Comparison of ENCODE assay signal across 1 cellular context in genomic region chr10:19815478-19816419, GRCh38.
TF ChIP-seq lines count a peak whose summit lies in the region.

No MANE protein-coding gene starts in this region.

TF ChIP-seq in WTC11, 78 proteins besides CTCF, POLR2A, EP300 and RAD21 (continued from another document):
- no peak for TF ChIP-seq ATF1 (CRISPR knock-in tag; IDR thresholded peaks at IDR 0.05)
- peak; percentile 52; the same call in 1 of the 2 replicates for TF ChIP-seq NFE2L1 (CRISPR knock-in tag; IDR thresholded peaks at IDR 0.05)
- TF ChIP-seq ESRRA (CRISPR knock-in tag; IDR thresholded peaks at IDR 0.05; ENCODE audit: borderline replicate concordance): peak; percentile 75; the same call in 1 of the 2 replicates
- no peak for TF ChIP-seq ATF6 (CRISPR knock-in tag; IDR thresholded peaks at IDR 0.05)
- TF ChIP-seq ATF3 (CRISPR knock-in tag; conservative IDR thresholded peaks at IDR 0.05): no peak
- no peak for TF ChIP-seq ATF2 (CRISPR knock-in tag; IDR thresholded peaks at IDR 0.05; ENCODE audit: borderline replicate concordance, low read depth)
- no peak for TF ChIP-seq ZBTB21 (CRISPR knock-in tag; IDR thresholded peaks at IDR 0.05; ENCODE audit: borderline replicate concordance)
- no peak for TF ChIP-seq ZNF532 (CRISPR knock-in tag; IDR thresholded peaks at IDR 0.05; ENCODE audit: borderline replicate concordance)
- peak; percentile 82 for TF ChIP-seq ZNF423 (CRISPR knock-in tag; IDR thresholded peaks at IDR 0.05)
- TF ChIP-seq MLX (CRISPR knock-in tag; IDR thresholded peaks at IDR 0.05): no peak
- no peak for TF ChIP-seq ZNF138 (CRISPR knock-in tag; conservative IDR thresholded peaks at IDR 0.05)
- peak; percentile 82; the same call in 1 of the 2 replicates for TF ChIP-seq TEAD1 (CRISPR knock-in tag; IDR thresholded peaks at IDR 0.05)
- no peak for TF ChIP-seq JUN (CRISPR knock-in tag; IDR thresholded peaks at IDR 0.05)
- TF ChIP-seq PREB (CRISPR knock-in tag; IDR thresholded peaks at IDR 0.05; ENCODE audit: borderline replicate concordance): no peak
- TF ChIP-seq KAT7 (CRISPR knock-in tag; IDR thresholded peaks at IDR 0.05; ENCODE audit: borderline replicate concordance): peak; percentile 95
- no peak for TF ChIP-seq OVOL2 (CRISPR knock-in tag; IDR thresholded peaks at IDR 0.05; ENCODE audit: borderline replicate concordance)
- peak; percentile 70; the same call in 1 of the 2 replicates for TF ChIP-seq ZBTB43 (CRISPR knock-in tag; IDR thresholded peaks at IDR 0.05)
- no peak for TF ChIP-seq EMX1 (CRISPR knock-in tag; IDR thresholded peaks at IDR 0.05)
- no peak for TF ChIP-seq ZNF425 (CRISPR knock-in tag; conservative IDR thresholded peaks at IDR 0.05)
- no peak for TF ChIP-seq IRF1 (CRISPR knock-in tag; IDR thresholded peaks at IDR 0.05)
- no peak for TF ChIP-seq RORB (CRISPR knock-in tag; IDR thresholded peaks at IDR 0.05)
- no peak for TF ChIP-seq IRF2 (CRISPR knock-in tag; IDR thresholded peaks at IDR 0.05; ENCODE audit: borderline replicate concordance, low read depth)
- 0 out of 2 replicates have a peak, but pooled peaks have one; percentile 70 for TF ChIP-seq ELF4 (CRISPR knock-in tag; IDR thresholded peaks at IDR 0.05; ENCODE audit: low read depth)
- TF ChIP-seq NR3C1 (CRISPR knock-in tag; conservative IDR thresholded peaks at IDR 0.05; ENCODE audit: low read depth): no peak
- no peak for TF ChIP-seq USF1 (CRISPR knock-in tag; IDR thresholded peaks at IDR 0.05)
- TF ChIP-seq ERG (CRISPR knock-in tag; IDR thresholded peaks at IDR 0.05): no peak
- TF ChIP-seq ETV6 (CRISPR knock-in tag; IDR thresholded peaks at IDR 0.05): peak; percentile 57; the same call in 1 of the 2 replicates
- TF ChIP-seq ZSCAN18 (CRISPR knock-in tag; IDR thresholded peaks at IDR 0.05): no peak
- peak; percentile 60; the same call in 1 of the 2 replicates for TF ChIP-seq FOXK1 (CRISPR knock-in tag; IDR thresholded peaks at IDR 0.05)
- TF ChIP-seq TCF7 (CRISPR knock-in tag; IDR thresholded peaks at IDR 0.05; ENCODE audit: low read depth): no peak
- TF ChIP-seq ZNF317 (CRISPR knock-in tag; IDR thresholded peaks at IDR 0.05; ENCODE audit: borderline replicate concordance, low read depth): no peak
- TF ChIP-seq ZNF671 (CRISPR knock-in tag; IDR thresholded peaks at IDR 0.05): no peak
- no peak for TF ChIP-seq SOX15 (CRISPR knock-in tag; IDR thresholded peaks at IDR 0.05)
- TF ChIP-seq ZNF416 (CRISPR knock-in tag; IDR thresholded peaks at IDR 0.05): no peak
- TF ChIP-seq MXD4 (CRISPR knock-in tag; IDR thresholded peaks at IDR 0.05; ENCODE audit: borderline replicate concordance): no peak
- no peak for TF ChIP-seq GRHL2 (CRISPR knock-in tag; IDR thresholded peaks at IDR 0.05; ENCODE audit: insufficient replicate concordance, severe bottlenecking)
- no peak for TF ChIP-seq MAX (CRISPR knock-in tag; IDR thresholded peaks at IDR 0.05)
- no peak for TF ChIP-seq CREB1 (CRISPR knock-in tag; IDR thresholded peaks at IDR 0.05)
- TF ChIP-seq ZNF121 (CRISPR knock-in tag; IDR thresholded peaks at IDR 0.05): no peak
- TF ChIP-seq GTF2I (CRISPR knock-in tag; conservative IDR thresholded peaks at IDR 0.05): no peak
